In the genomic region with DNA sequence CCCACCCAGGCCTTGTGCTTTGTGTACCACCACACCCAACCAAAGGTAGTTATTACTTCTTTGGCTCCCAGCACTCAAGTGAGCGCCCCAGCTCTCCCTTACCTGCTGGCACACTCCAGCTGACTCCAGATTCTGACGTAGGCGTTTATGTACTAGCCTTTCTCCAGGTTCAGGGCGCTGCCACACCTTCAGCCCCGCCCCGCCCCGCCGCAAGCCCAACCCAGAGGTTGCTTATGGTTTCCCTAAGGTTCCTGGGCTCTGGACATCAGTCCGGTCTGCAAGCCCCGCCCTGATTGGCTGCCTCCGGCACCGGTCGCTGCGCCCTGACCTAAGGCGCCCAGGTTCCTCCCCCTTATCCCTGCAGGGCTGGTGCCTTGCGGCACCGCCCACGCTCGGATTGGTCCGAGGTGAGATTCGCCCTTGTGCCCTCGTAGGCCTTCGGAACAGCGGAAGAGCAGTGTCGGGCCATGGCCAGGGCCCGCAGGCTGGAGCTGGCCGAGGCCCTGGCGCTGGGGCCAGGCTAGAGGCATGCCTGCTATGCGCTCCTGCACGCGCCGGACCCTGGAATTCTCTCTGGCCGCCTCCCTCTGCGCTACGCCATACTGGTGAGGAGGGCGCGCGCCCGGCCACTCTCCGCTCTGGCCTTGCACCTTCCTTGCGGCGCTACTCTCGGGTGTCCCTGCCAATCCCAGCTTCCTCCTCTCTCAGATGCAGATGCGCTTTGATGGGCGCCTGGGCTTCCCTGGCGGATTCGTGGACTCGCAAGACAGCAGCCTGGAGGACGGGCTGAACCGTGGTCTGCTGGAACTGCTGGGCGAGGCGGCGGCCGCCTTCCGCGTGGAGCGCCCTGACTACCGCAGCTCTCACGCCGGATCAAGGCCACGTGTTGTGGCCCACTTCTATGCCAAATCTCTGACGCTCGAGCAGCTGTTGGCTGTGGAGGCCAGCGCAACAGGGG, we compare ENCODE assay signal across 8 cellular contexts. TPM values are rescaled to one million over a fixed set of nuclear protein-coding genes. Genes with fewer than 3 reads are reported as not detected.
DNase-seq lines count a peak whose midpoint lies in the region; ATAC-seq and TF ChIP-seq lines count a peak whose summit lies in the region.

No MANE protein-coding gene starts in this region.

- H3K36me3 Mint-ChIP-seq in activated naive CD4-positive, alpha-beta T cell treated with anti-CD3 and anti-CD28 coated beads, Interleukin-2, amount 50 U/mL, for 72 hours: peaks cover 7 to 9% of the 10 kb centered on the region in 2 donors

- H3K9me3 Mint-ChIP-seq in activated naive CD4-positive, alpha-beta T cell treated with anti-CD3 and anti-CD28 coated beads, Interleukin-2, amount 50 U/mL, for 72 hours: no peaks in the 10 kb centered on the region

- peak; percentile 55 for DNase-seq in Ammon's horn (ENCODE audit: low spot score)
- DNase-seq in GM19238 (ENCODE audit: insufficient read length, low spot score): peak; percentile 21
- DNase-seq in HT-29 (ENCODE audit: low spot score): peak; percentile 95
- peak in 1 of 2 donors; percentile 26 for DNase-seq in activated naive CD4-positive, alpha-beta T cell treated with anti-CD3 and anti-CD28 coated beads, Interleukin-2, amount 50 U/mL, for 72 hours (ENCODE audit: low spot score in 2 of 2)
- peak; percentile 94 for DNase-seq in Right ventricle myocardium inferior (ENCODE audit: missing footprints)
- DNase-seq in omental fat pad (ENCODE audit: low spot score): peak; percentile 30
- DNase-seq in DMS79 treated with DMSO at 0.1 percent for 48 hours (lab: John Stamatoyannopoulos, UW): no peak

- H3K27ac Mint-ChIP-seq in activated naive CD4-positive, alpha-beta T cell treated with anti-CD3 and anti-CD28 coated beads, Interleukin-2, amount 50 U/mL, for 72 hours: no peak overlapping the region

- no peak for TF ChIP-seq CTCF in omental fat pad (IDR thresholded peaks at IDR 0.05)

- ATAC-seq in activated naive CD4-positive, alpha-beta T cell treated with anti-CD3 and anti-CD28 coated beads, Interleukin-2, amount 50 U/mL, for 72 hours: peak; percentile 74 to 78
- ATAC-seq in Right ventricle myocardium inferior (peak; percentile 97), omental fat pad (ENCODE audit: low FRiP score) (peak; percentile 94), HG03571 (IDR thresholded peaks at IDR 0.05; ENCODE audit: unreplicated experiment) (no peak)

- intact Hi-C loops in Right ventricle myocardium inferior (cut with DNase I): no loop called here

RNA-seq across cellular contexts. Expression of a gene that starts 19.8 kb away (rescaled TPM):
- 17.6 and 19.3 TPM in 2 replicates for total RNA-seq in HT-29 (2014; rRNA removed; shearing (Covaris generic))
- 10 to 100 TPM in 1 of 2 donors, 1 to 10 TPM in 1; 5.8 to 10.8 TPM for total RNA-seq in activated naive CD4-positive, alpha-beta T cell treated with anti-CD3 and anti-CD28 coated beads, Interleukin-2, amount 50 U/mL, for 72 hours
- total RNA-seq in Right ventricle myocardium inferior (23.3 TPM), omental fat pad (10 to 100 TPM; 26.7 to 62.3 (median 39.0) TPM)
